ENCODE assay signal across 13 cellular contexts in the genomic region with DNA sequence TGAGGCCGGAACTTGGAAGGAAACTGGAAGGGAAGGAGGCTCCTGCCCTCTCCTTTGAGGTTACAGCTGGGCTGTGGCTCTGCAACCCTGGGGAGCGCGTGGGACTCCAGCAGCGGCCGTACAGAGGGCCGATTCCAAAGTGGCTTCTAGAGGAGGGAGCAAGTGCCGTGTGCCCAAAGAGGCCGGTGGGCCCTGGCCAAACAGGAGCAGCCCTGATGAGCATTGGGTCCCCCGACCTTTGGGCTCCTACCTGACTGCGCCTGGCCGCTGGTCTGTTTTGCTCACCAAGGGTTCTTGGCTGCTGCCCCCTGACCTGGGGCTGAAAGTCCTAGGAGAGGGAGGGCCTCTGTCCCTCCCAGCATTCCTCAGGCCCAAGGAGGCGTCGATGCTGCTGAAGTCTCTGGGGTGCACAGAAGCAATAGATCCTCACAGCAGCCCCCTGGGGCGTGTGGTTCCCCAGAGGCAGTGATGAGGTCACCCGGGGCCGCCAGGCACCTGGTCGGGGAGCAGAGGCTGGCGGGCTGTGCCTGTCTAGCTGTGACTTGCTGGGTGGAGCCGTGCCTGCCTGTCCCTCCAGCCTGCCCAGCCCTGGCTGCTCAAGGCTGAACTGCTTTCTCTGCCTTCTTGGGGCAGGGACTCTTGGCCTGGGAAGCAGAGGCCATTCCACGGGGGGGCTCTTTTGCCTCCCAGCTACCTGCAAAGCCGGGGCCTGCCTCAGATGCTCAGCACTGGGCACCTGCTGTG. TPM values are rescaled to one million over a fixed set of nuclear protein-coding genes. Genes with fewer than 3 reads are reported as not detected.
DNase-seq lines count a peak whose midpoint lies in the region; ATAC-seq and TF ChIP-seq lines count a peak whose summit lies in the region.
"Had no signal": no experiment of that assay in that cellular context is flagged by ENCODE, and none has a peak within 500 bp of the region (broad histone marks: within the 10 kb centered on the region; RNA-seq: fewer than 3 reads in every experiment).

No MANE protein-coding gene starts in this region.

- H3K27ac Mint-ChIP-seq in activated CD4-positive, alpha-beta T cell treated with anti-CD3 and anti-CD28 coated beads, Interleukin-2, amount 10 ng/mL, durations not matched to agents 7 days and 5 days, result peak overlapping the region; percentile 97
- peak overlapping the region; percentile 95 for H3K27ac Mint-ChIP-seq in central memory CD8-positive, alpha-beta T cell (ENCODE audit: low read depth)
- H3K27ac Mint-ChIP-seq in mesothelial cell of epicardium, result no peak overlapping the region

- peaks cover 66% of the 10 kb centered on the region for H3K36me3 Mint-ChIP-seq in activated CD4-positive, alpha-beta T cell treated with anti-CD3 and anti-CD28 coated beads, Interleukin-2, amount 10 ng/mL, durations not matched to agents 7 days and 5 days (ENCODE audit: low read depth)
- peaks cover 91% of the 10 kb centered on the region for H3K36me3 Mint-ChIP-seq in central memory CD8-positive, alpha-beta T cell (ENCODE audit: insufficient read depth)
- peaks cover 31% of the 10 kb centered on the region for H3K36me3 Mint-ChIP-seq in mesothelial cell of epicardium

- TF ChIP-seq CTCF in gastrocnemius medialis (IDR thresholded peaks at IDR 0.05 in 4 of 5, conservative IDR thresholded peaks at IDR 0.05 in 1 of 5) (no peak), mesothelial cell of epicardium (IDR thresholded peaks at IDR 0.05; ENCODE audit: unreplicated experiment) (no peak)

- peak overlapping the region; percentile 96 to 99 (median 98) for H3K27ac ChIP-seq in gastrocnemius medialis
- H3K27ac ChIP-seq: epithelial cell of prostate had no signal

- no peaks in the 10 kb centered on the region for H3K27me3 Mint-ChIP-seq in activated CD4-positive, alpha-beta T cell treated with anti-CD3 and anti-CD28 coated beads, Interleukin-2, amount 10 ng/mL, durations not matched to agents 7 days and 5 days
- H3K27me3 Mint-ChIP-seq in central memory CD8-positive, alpha-beta T cell, result no peaks in the 10 kb centered on the region
- H3K27me3 Mint-ChIP-seq in mesothelial cell of epicardium (ENCODE audit: low read depth), result no peaks in the 10 kb centered on the region

- H3K4me3 Mint-ChIP-seq in activated CD4-positive, alpha-beta T cell treated with anti-CD3 and anti-CD28 coated beads, Interleukin-2, amount 10 ng/mL, durations not matched to agents 7 days and 5 days, result peak overlapping the region; percentile 10
- H3K4me3 Mint-ChIP-seq in central memory CD8-positive, alpha-beta T cell, result peak overlapping the region; percentile 72
- no peak overlapping the region for H3K4me3 Mint-ChIP-seq in mesothelial cell of epicardium

- peaks cover 52 to 99% of the 10 kb centered on the region in 2 donors for H3K4me1 ChIP-seq in gastrocnemius medialis

- in situ Hi-C loops in gastrocnemius medialis (cut with MboI; ENCODE audit: low sequenced_read_pairs in 4 of 4), result no loop called here

- DNase-seq in activated CD4-positive, alpha-beta T cell treated with anti-CD3 and anti-CD28 coated beads, Interleukin-2, amount 10 ng/mL, durations not matched to agents 7 days and 5 days, result no peak
- no peak for DNase-seq in activated CD4-positive, alpha-beta T cell treated with anti-CD3 and anti-CD28 coated beads, Interleukin-2, amount 50 U/mL, for 1 hour
- DNase-seq in central memory CD8-positive, alpha-beta T cell (ENCODE audit: low spot score in 2 of 2), result no peak
- DNase-seq in gastrocnemius medialis (peak in 1 of 2 donors; percentile 50), HK-2 (ENCODE audit: unreplicated experiment) (no peak), NCI-H1092 (lab: John Stamatoyannopoulos, UW) (no peak), mesothelial cell of epicardium (ENCODE audit: low spot score in 2 of 2, unreplicated experiment in 2 of 2) (no peak)
- DNase-seq: ACHN, SK-N-SH had no signal

- no peaks in the 10 kb centered on the region for H3K9me3 Mint-ChIP-seq in activated CD4-positive, alpha-beta T cell treated with anti-CD3 and anti-CD28 coated beads, Interleukin-2, amount 10 ng/mL, durations not matched to agents 7 days and 5 days
- no peaks in the 10 kb centered on the region for H3K9me3 Mint-ChIP-seq in central memory CD8-positive, alpha-beta T cell
- H3K9me3 Mint-ChIP-seq in mesothelial cell of epicardium, result no peaks in the 10 kb centered on the region

- H3K27me3 ChIP-seq in gastrocnemius medialis, result no peaks in the 10 kb centered on the region
- H3K27me3 ChIP-seq: upper lobe of left lung had no signal

- ATAC-seq in HG03432 (IDR thresholded peaks at IDR 0.05; ENCODE audit: unreplicated experiment) (peak; percentile 25), gastrocnemius medialis (no peak)
- ATAC-seq in central memory CD8-positive, alpha-beta T cell (replicated peaks; ENCODE audit: extremely low read depth, poor library complexity, severe bottlenecking), result no peak

- peak overlapping the region in 1 of 4 donors; percentile 17 for H3K4me3 ChIP-seq in gastrocnemius medialis
- H3K4me3 ChIP-seq: lung, upper lobe of left lung had no signal

- CTCF ChIA-PET in activated CD4-positive, alpha-beta T cell treated with anti-CD3 and anti-CD28 coated beads, Interleukin-2, amount 10 ng/mL, durations not matched to agents 7 days and 5 days (lab: Charles Lee), result interaction anchor here (0.8 to 3.0 kb wide), 3 partner anchors 11 to 23 kb away, joined by 5 to 10 read pairs (median 5); partner anchors contain the start of gene RBM38

- POLR2A ChIA-PET in activated CD4-positive, alpha-beta T cell treated with anti-CD3 and anti-CD28 coated beads, Interleukin-2, amount 10 ng/mL, durations not matched to agents 7 days and 5 days (lab: Charles Lee), result no interaction called here

- intact Hi-C loops in gastrocnemius medialis (cut with DNase I; ENCODE audit: low total_unique reads), result no loop called here

- no peak for TF ChIP-seq POLR2A in gastrocnemius medialis (IDR thresholded peaks at IDR 0.05)

- H3K4me1 Mint-ChIP-seq in activated CD4-positive, alpha-beta T cell treated with anti-CD3 and anti-CD28 coated beads, Interleukin-2, amount 10 ng/mL, durations not matched to agents 7 days and 5 days, result peaks cover 80% of the 10 kb centered on the region
- H3K4me1 Mint-ChIP-seq in central memory CD8-positive, alpha-beta T cell, result peaks cover 62% of the 10 kb centered on the region
- peaks cover 7% of the 10 kb centered on the region for H3K4me1 Mint-ChIP-seq in mesothelial cell of epicardium

- H3K36me3 ChIP-seq in gastrocnemius medialis, result peaks cover 0 to 18% of the 10 kb centered on the region in 2 donors

- no peaks in the 10 kb centered on the region for H3K9me3 ChIP-seq in gastrocnemius medialis
- H3K9me3 ChIP-seq: SK-N-SH, upper lobe of left lung had no signal

RNA-seq across cellular contexts. Expression of gene RBM38, which starts 9.8 kb away (rescaled TPM):
- 10 to 100 TPM; 97.3 to 98.8 TPM for total RNA-seq in activated CD4-positive, alpha-beta T cell treated with anti-CD3 and anti-CD28 coated beads, Interleukin-2, amount 10 ng/mL, durations not matched to agents 7 days and 5 days
- total RNA-seq in gastrocnemius medialis (100 to 1,000 TPM in 3 of 4 donors, 10 to 100 TPM in 1; 56.7 to 229 (median 177) TPM), mesothelial cell of epicardium (23.8 to 25.6 TPM (median 25.3 TPM) in 3 replicates)

RNA-seq across cellular contexts. Expression of gene RAE1, which starts 49.9 kb away (rescaled TPM):
- total RNA-seq in activated CD4-positive, alpha-beta T cell treated with anti-CD3 and anti-CD28 coated beads, Interleukin-2, amount 10 ng/mL, durations not matched to agents 7 days and 5 days, result 10 to 100 TPM; 37.5 to 37.9 TPM
- total RNA-seq in gastrocnemius medialis (10 to 100 TPM; 15.8 to 35.8 (median 20.6) TPM), mesothelial cell of epicardium (44.3 to 45.2 TPM (median 44.4 TPM) in 3 replicates)
